ENCODE assay signal across 11 cellular contexts in genomic region chr7:150451833-150452431, GRCh38. TPM values are rescaled to one million over a fixed set of nuclear protein-coding genes. Genes with fewer than 3 reads are reported as not detected.
A peak's percentile ranks its signal among the peaks of the same experiment; 100 is the strongest.
DNase-seq lines count a peak whose midpoint lies in the region; ATAC-seq and TF ChIP-seq lines count a peak whose summit lies in the region.
"Had no signal": no experiment of that assay in that cellular context is flagged by ENCODE, and none has a peak within 500 bp of the region (broad histone marks: within the 10 kb centered on the region; RNA-seq: fewer than 3 reads in every experiment).

No MANE protein-coding gene starts in this region.

- DNase-seq in AG10803 (ENCODE audit: low read depth) (peak; percentile 3), caudate nucleus (lab: John Stamatoyannopoulos, UW) (no peak), nephron progenitor cell (no peak), Ammon's horn (ENCODE audit: low spot score) (no peak), HPDE6-E6E7 (ENCODE audit: extremely low spot score) (no peak)
- DNase-seq in Jurkat, Clone E6-1 (ENCODE audit: low read depth, low spot score), result no peak
- DNase-seq: amniotic stem cell, OCI-M1 had no signal

- H3K4me1 Mint-ChIP-seq in nephron progenitor cell, result peaks cover 42% of the 10 kb centered on the region

- H3K9me3 Mint-ChIP-seq in nephron progenitor cell, result peaks cover 15% of the 10 kb centered on the region

- H3K4me3 Mint-ChIP-seq in nephron progenitor cell, result peak overlapping the region; percentile 5

- H3K36me3 Mint-ChIP-seq in nephron progenitor cell (ENCODE audit: low read depth), result peaks cover 5% of the 10 kb centered on the region

- no peak for TF ChIP-seq CTCF in AG10803 (conservative IDR thresholded peaks at IDR 0.05; ENCODE audit: low read length)
- no peak for TF ChIP-seq CTCF in nephron progenitor cell (IDR thresholded peaks at IDR 0.05)

- no peak overlapping the region for H3K4me3 ChIP-seq in AG10803 (ENCODE audit: low read length)
- H3K4me3 ChIP-seq in Jurkat, Clone E6-1 (ENCODE audit: low read length), result peak overlapping the region; percentile 44

- peaks cover 24% of the 10 kb centered on the region for H3K27me3 Mint-ChIP-seq in nephron progenitor cell (ENCODE audit: low read depth, poor library complexity)

- H3K27ac ChIP-seq in caudate nucleus (ENCODE audit: low read depth, low read length), result peak overlapping the region; percentile 58
- H3K27ac ChIP-seq: C4-2B had no signal

- no peak overlapping the region for H3K27ac Mint-ChIP-seq in nephron progenitor cell

- ATAC-seq in GM18519 (IDR thresholded peaks at IDR 0.05; ENCODE audit: low FRiP score, unreplicated experiment), result no peak
- ATAC-seq in HG02938 (IDR thresholded peaks at IDR 0.05; ENCODE audit: unreplicated experiment), result no peak

RNA-seq across cellular contexts. Expression of gene GIMAP8, which starts 1.5 kb away (rescaled TPM):
- polyA plus RNA-seq in Jurkat, Clone E6-1 (2012; ENCODE audit: insufficient read depth, insufficient read length), result 0.21 TPM
